Comparison of ENCODE assay signal across 25 cellular contexts in the genomic region with DNA sequence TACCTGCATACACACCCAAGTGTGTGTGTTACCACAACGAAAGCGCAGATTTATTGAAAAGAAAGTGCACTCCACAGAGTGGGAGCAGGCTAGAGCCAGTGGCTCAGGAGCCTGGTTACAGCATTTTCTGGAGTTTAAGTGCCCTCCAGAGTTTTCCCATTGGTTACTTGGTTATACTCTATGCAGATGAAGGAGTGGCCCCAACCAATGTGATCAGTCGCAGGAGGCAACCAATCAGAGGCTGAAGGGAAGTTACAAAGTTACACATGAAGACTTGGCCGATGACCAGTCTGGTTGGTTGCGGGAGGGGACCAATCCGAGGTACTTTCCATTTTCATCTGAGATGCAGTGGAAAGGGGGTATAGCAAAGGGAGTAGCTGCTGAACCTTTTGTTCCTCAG. TPM values are rescaled to one million over a fixed set of nuclear protein-coding genes. Genes with fewer than 3 reads are reported as not detected.
"Had no signal": no experiment of that assay in that cellular context is flagged by ENCODE, and none has a peak within 500 bp of the region (broad histone marks: within the 10 kb centered on the region; RNA-seq: fewer than 3 reads in every experiment).

No MANE protein-coding gene starts in this region.

- H3K36me3 Mint-ChIP-seq: type B pancreatic cell had no signal

- H3K9me3 Mint-ChIP-seq: type B pancreatic cell had no signal

- H3K36me3 ChIP-seq: neutrophil, sigmoid colon had no signal

- H3K9me3 ChIP-seq: neutrophil, thyroid gland had no signal

- H3K4me3 ChIP-seq: heart left ventricle, right atrium auricular region, sigmoid colon, suprapubic skin, thyroid gland had no signal

- ATAC-seq: esophagus mucosa; heart left ventricle; left colon; left ventricle myocardium superior; naive thymus-derived CD8-positive, alpha-beta T cell; stimulated activated naive CD8-positive, alpha-beta T cell treated with anti-CD3 and anti-CD28 coated beads, Interleukin-15, Interleukin-2, amounts not matched to agents 100 U/mL and 50 U/mL, for 24 hours had no signal

- H3K27ac Mint-ChIP-seq: naive thymus-derived CD8-positive, alpha-beta T cell; type B pancreatic cell had no signal

- DNase-seq: effector memory CD4-positive, alpha-beta T cell; heart left ventricle; hippocampal formation; left colon; left ventricle myocardium superior; naive thymus-derived CD8-positive, alpha-beta T cell; sigmoid colon; small intestine; stimulated activated CD4-positive, alpha-beta T cell treated with anti-CD3 and anti-CD28 coated beads, Interleukin-2, amount 100 ng/mL, for 48 hours; stimulated activated naive CD8-positive, alpha-beta T cell treated with anti-CD3 and anti-CD28 coated beads, Interleukin-15, Interleukin-2, amounts not matched to agents 100 U/mL and 50 U/mL, for 24 hours; thyroid gland had no signal

- H3K27me3 ChIP-seq: heart left ventricle, right atrium auricular region, sigmoid colon, suprapubic skin, thyroid gland had no signal

- H3K27ac ChIP-seq: heart left ventricle, neutrophil, right atrium auricular region, sigmoid colon, suprapubic skin, thyroid gland had no signal

- H3K4me3 Mint-ChIP-seq: naive thymus-derived CD8-positive, alpha-beta T cell; type B pancreatic cell had no signal

- H3K4me1 ChIP-seq: right atrium auricular region had no signal

RNA-seq across cellular contexts. Expression of a gene that starts 13.5 kb away (rescaled TPM):
- total RNA-seq: esophagus mucosa; fibroblast of lung; frontal cortex; glomerular endothelial cell; heart left ventricle; kidney epithelial cell; left colon; left ventricle myocardium superior; lung microvascular endothelial cell; mesenteric fat pad; mononuclear cell; naive thymus-derived CD8-positive, alpha-beta T cell; osteocyte; right atrium auricular region; sigmoid colon; suprapubic skin; thyroid gland had no signal
- polyA plus RNA-seq: fibroblast of lung; heart left ventricle; naive thymus-derived CD8-positive, alpha-beta T cell; neural cell; sigmoid colon; small intestine had no signal

RNA-seq across cellular contexts. Expression of a gene that starts 37.6 kb away (rescaled TPM):
- total RNA-seq: naive thymus-derived CD8-positive, alpha-beta T cell had no signal
- polyA plus RNA-seq: naive thymus-derived CD8-positive, alpha-beta T cell; neural cell had no signal
